In the genomic region with DNA sequence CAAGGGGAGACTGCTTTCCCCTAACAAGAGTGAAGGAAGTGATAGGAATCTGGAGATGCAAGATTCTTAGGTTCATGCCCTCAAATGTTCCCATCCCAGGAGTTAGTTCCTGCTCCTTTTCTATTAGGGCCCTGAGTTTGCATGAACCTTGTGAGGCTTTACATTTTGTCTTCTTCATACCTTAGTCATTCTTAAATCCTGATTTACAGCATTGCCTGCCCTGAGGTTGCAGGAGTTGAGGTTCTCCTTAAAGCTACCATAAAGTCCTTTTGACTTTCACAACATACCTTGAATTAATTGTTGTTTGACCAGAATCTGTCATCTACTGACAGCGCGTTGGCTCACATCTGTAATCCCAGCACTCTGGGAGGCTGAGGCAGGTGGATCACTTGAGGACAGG, we compare ENCODE assay signal across 26 cellular contexts.
"Had no signal": no experiment of that assay in that cellular context is flagged by ENCODE, and none has a peak within 500 bp of the region (broad histone marks: within the 10 kb centered on the region; RNA-seq: fewer than 3 reads in every experiment).

No MANE protein-coding gene starts in this region.

- H3K27ac ChIP-seq: left lung, neural progenitor cell, neutrophil, parathyroid adenoma, psoas muscle, right lobe of liver, stomach, testis, thyroid gland, transverse colon, upper lobe of left lung, vagina had no signal

- H3K4me3 ChIP-seq: left lung, lung, neural progenitor cell, psoas muscle, right lobe of liver, smooth muscle cell, stomach, testis, thyroid gland, transverse colon, upper lobe of left lung, vagina had no signal

- H3K36me3 Mint-ChIP-seq: mesothelial cell of epicardium; naive B cell; natural killer cell; neural progenitor cell; stimulated activated naive B cell treated with anti-CD40 and anti-IgM and Interleukin-4, amounts not matched to agents 10 μg/mL and 1 μg/mL and 100 μg/mL, for 72 hours had no signal

- H3K27ac Mint-ChIP-seq: mesothelial cell of epicardium; natural killer cell; nephron progenitor cell; neural progenitor cell; stimulated activated naive B cell treated with anti-CD40 and anti-IgM and Interleukin-4, amounts not matched to agents 10 μg/mL and 1 μg/mL and 100 μg/mL, for 72 hours had no signal

- H3K4me2 ChIP-seq: neural progenitor cell, smooth muscle cell had no signal

- H3K4me3 Mint-ChIP-seq: mesothelial cell of epicardium; naive B cell; natural killer cell; nephron progenitor cell; neural progenitor cell; stimulated activated naive B cell treated with anti-CD40 and anti-IgM and Interleukin-4, amounts not matched to agents 10 μg/mL and 1 μg/mL and 100 μg/mL, for 72 hours had no signal

- H3K4me1 Mint-ChIP-seq: naive B cell; natural killer cell; neural progenitor cell; stimulated activated naive B cell treated with anti-CD40 and anti-IgM and Interleukin-4, amounts not matched to agents 10 μg/mL and 1 μg/mL and 100 μg/mL, for 72 hours had no signal

- H3K27me3 ChIP-seq: left lung, neural progenitor cell, neutrophil, right lobe of liver, stomach, testis, thyroid gland, transverse colon, upper lobe of left lung, vagina had no signal

- H3K9me3 ChIP-seq: left lung, neutrophil, psoas muscle, right lobe of liver, stomach, testis, thyroid gland, transverse colon, upper lobe of left lung, vagina had no signal

- H2AFZ ChIP-seq: neural progenitor cell, parathyroid adenoma had no signal

- ATAC-seq: left colon; left lung; natural killer cell; psoas muscle; right lobe of liver; stimulated activated naive B cell treated with anti-CD40 and anti-IgM and Interleukin-4, amounts not matched to agents 10 μg/mL and 1 μg/mL and 100 μg/mL, for 72 hours; stimulated activated naive CD8-positive, alpha-beta T cell treated with anti-CD3 and anti-CD28 coated beads, Interleukin-15, Interleukin-2, amounts not matched to agents 100 U/mL and 50 U/mL, for 24 hours had no signal

- H3K4me1 ChIP-seq: left lung, neural progenitor cell, parathyroid adenoma, psoas muscle, right lobe of liver, stomach, testis, thyroid gland, upper lobe of left lung, vagina had no signal

- H3K27me3 Mint-ChIP-seq: naive B cell; stimulated activated naive B cell treated with anti-CD40 and anti-IgM and Interleukin-4, amounts not matched to agents 10 μg/mL and 1 μg/mL and 100 μg/mL, for 72 hours had no signal

- H3K9ac ChIP-seq: neural progenitor cell, parathyroid adenoma had no signal

- H3K36me3 ChIP-seq: left lung, neural progenitor cell, neutrophil, right lobe of liver, stomach, thyroid gland, transverse colon, upper lobe of left lung, vagina had no signal

- H3K9me3 Mint-ChIP-seq: naive B cell; natural killer cell; neural progenitor cell; stimulated activated naive B cell treated with anti-CD40 and anti-IgM and Interleukin-4, amounts not matched to agents 10 μg/mL and 1 μg/mL and 100 μg/mL, for 72 hours had no signal

- H3K79me2 ChIP-seq: parathyroid adenoma had no signal

- DNase-seq: kidney; left colon; left lung; mesendoderm; naive B cell; natural killer cell; nephron progenitor cell; occipital lobe; psoas muscle; right lobe of liver; stimulated activated CD4-positive, alpha-beta T cell treated with anti-CD3 and anti-CD28 coated beads, Interleukin-1b, Interleukin-23, amount 100 ng/mL, for 48 hours; stimulated activated CD4-positive, alpha-beta T cell treated with anti-CD3 and anti-CD28 coated beads, Interleukin-4, amount 100 ng/mL, for 1 hour; stimulated activated naive B cell treated with anti-CD40 and anti-IgM and Interleukin-4, amounts not matched to agents 10 μg/mL and 1 μg/mL and 100 μg/mL, for 72 hours; stimulated activated naive CD8-positive, alpha-beta T cell treated with anti-CD3 and anti-CD28 coated beads, Interleukin-15, Interleukin-2, amounts not matched to agents 100 U/mL and 50 U/mL, for 24 hours; stomach; testis; thyroid gland; transverse colon; upper lobe of left lung had no signal
